ENCODE assay signal across 1 cellular context in genomic region chr1:175043824-175044223, GRCh38.
TF ChIP-seq lines count a peak whose summit lies in the region.

No MANE protein-coding gene starts in this region.

TF ChIP-seq in GM23338, 12 proteins besides CTCF, POLR2A, EP300 and RAD21 (continued from another document):
- TF ChIP-seq REST (IDR thresholded peaks at IDR 0.05; ENCODE audit: unreplicated experiment) (no peak), ZNF462 (CRISPR knock-in tag; IDR thresholded peaks at IDR 0.05) (no peak), ETS1 (IDR thresholded peaks at IDR 0.05) (no peak), ZNF114 (CRISPR knock-in tag; IDR thresholded peaks at IDR 0.05) (no peak), NANOG (IDR thresholded peaks at IDR 0.05; ENCODE audit: borderline replicate concordance) (no peak), CREB1 (CRISPR knock-in tag; IDR thresholded peaks at IDR 0.05; ENCODE audit: low read depth) (no peak), EZH2phosphoT487 (IDR thresholded peaks at IDR 0.05; ENCODE audit: unreplicated experiment) (no peak), STAT1 (IDR thresholded peaks at IDR 0.05; ENCODE audit: unreplicated experiment) (no peak), POLR2AphosphoS5 (IDR thresholded peaks at IDR 0.05; ENCODE audit: low read depth) (no peak), JUNB (IDR thresholded peaks at IDR 0.05; ENCODE audit: unreplicated experiment) (no peak)
TF ChIP-seq in GM23338: peak in this region for 0.
